25 cellular contexts compared by ENCODE assay signal in the genomic region with DNA sequence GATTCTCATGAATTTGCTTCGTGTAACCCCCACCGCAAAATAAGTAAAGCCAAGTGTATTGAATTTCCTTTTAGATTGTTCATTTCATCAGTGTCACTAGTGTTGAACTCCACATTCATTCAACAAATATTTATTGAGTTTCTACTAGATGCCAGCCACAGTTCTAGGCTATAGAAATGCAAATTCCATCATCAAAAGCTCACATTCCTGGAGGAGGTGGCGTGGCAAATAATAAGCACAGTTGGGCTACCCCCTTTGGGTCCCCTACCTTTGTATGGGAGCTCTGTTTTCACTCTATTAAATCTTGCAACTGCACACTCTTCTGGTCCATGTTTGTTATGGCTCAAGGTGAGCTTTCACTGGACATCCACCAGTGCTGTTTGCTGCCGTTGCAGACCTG. TPM values are rescaled to one million over a fixed set of nuclear protein-coding genes. Genes with fewer than 3 reads are reported as not detected.
"Had no signal": no experiment of that assay in that cellular context is flagged by ENCODE, and none has a peak within 500 bp of the region (broad histone marks: within the 10 kb centered on the region; RNA-seq: fewer than 3 reads in every experiment).

No MANE protein-coding gene starts in this region.

- H3K27me3 ChIP-seq: ascending aorta, MG63 had no signal

- H3K4me2 ChIP-seq: PC-9 had no signal

- H3K4me1 ChIP-seq: ascending aorta had no signal

- H3K36me3 Mint-ChIP-seq: activated CD4-positive, alpha-beta memory T cell treated with anti-CD3 and anti-CD28 coated beads for 36 hours; activated naive CD4-positive, alpha-beta T cell treated with anti-CD3 and anti-CD28 coated beads, Interleukin-2, amount 50 U/mL, for 72 hours; brain had no signal

- H3K27me3 Mint-ChIP-seq: activated B cell treated with CpG ODN at 0.5 μM for 24 hours; activated CD4-positive, alpha-beta memory T cell treated with anti-CD3 and anti-CD28 coated beads for 36 hours; activated CD4-positive, alpha-beta T cell treated with anti-CD3 and anti-CD28 coated beads, Interleukin-2, amount 10 ng/mL, durations not matched to agents 7 days and 5 days; brain; T-helper 17 cell had no signal

- H3K4me3 ChIP-seq: ascending aorta, MG63, PC-9 had no signal

- H3K4me3 Mint-ChIP-seq: activated B cell treated with CpG ODN at 0.5 μM for 24 hours; activated CD4-positive, alpha-beta memory T cell treated with anti-CD3 and anti-CD28 coated beads for 36 hours; activated CD4-positive, alpha-beta T cell treated with anti-CD3 and anti-CD28 coated beads, Interleukin-2, amount 10 ng/mL, durations not matched to agents 7 days and 5 days; activated naive CD8-positive, alpha-beta T cell treated with anti-CD3 and anti-CD28 coated beads, Interleukin-2, amount 50 U/mL, for 24 hours; activated T-cell treated with anti-CD3 and anti-CD28 coated beads, Interleukin-2, amount 50 U/mL, for 4 hours; brain; T-helper 17 cell had no signal

- H3K36me3 ChIP-seq: ascending aorta, MG63 had no signal

- H3K4me1 Mint-ChIP-seq: activated B cell treated with CpG ODN at 0.5 μM for 24 hours; activated CD4-positive, alpha-beta T cell treated with anti-CD3 and anti-CD28 coated beads, Interleukin-2, amount 10 ng/mL, durations not matched to agents 7 days and 5 days; activated naive CD8-positive, alpha-beta T cell treated with anti-CD3 and anti-CD28 coated beads, Interleukin-2, amount 50 U/mL, for 24 hours; brain; T-helper 17 cell had no signal

- H3K27ac ChIP-seq: ascending aorta, PC-9 had no signal

- H2AFZ ChIP-seq: PC-9 had no signal

- DNase-seq: activated B cell treated with CpG ODN at 0.5 μM for 24 hours; activated CD4-positive, alpha-beta memory T cell treated with anti-CD3 and anti-CD28 coated beads for 36 hours; activated CD4-positive, alpha-beta T cell treated with anti-CD3 and anti-CD28 coated beads for 1 hour; activated CD4-positive, alpha-beta T cell treated with anti-CD3 and anti-CD28 coated beads, Interleukin-2, amount 10 ng/mL, durations not matched to agents 7 days and 5 days; activated CD8-positive, alpha-beta memory T cell treated with anti-CD3 and anti-CD28 coated beads for 24 hours; activated effector memory CD4-positive, alpha-beta T cell treated with anti-CD3 and anti-CD28 coated beads, Interleukin-2, amount 50 U/mL, for 16 hours; activated naive CD4-positive, alpha-beta T cell treated with Interleukin-2 at 50 U/mL for 16 hours; activated naive CD8-positive, alpha-beta T cell treated with anti-CD3 and anti-CD28 coated beads, Interleukin-2, amount 50 U/mL, for 24 hours; activated T-cell treated with anti-CD3 and anti-CD28 coated beads, Interleukin-2, amount 50 U/mL, for 4 hours; amniotic stem cell; MG63; NCI-H1092 treated with DMSO at 0.1 percent for 48 hours; NCI-H1417 treated with DMSO at 0.1 percent for 48 hours; NCI-H1694; NCI-H2029; NCI-H2107; NCI-H2171 treated with DMSO at 0.1 percent for 48 hours; NCI-H526; NCI-H82; PC-9; T-helper 17 cell; T-helper 9 cell had no signal

- H3K9me3 Mint-ChIP-seq: activated B cell treated with CpG ODN at 0.5 μM for 24 hours; activated CD4-positive, alpha-beta memory T cell treated with anti-CD3 and anti-CD28 coated beads for 36 hours; activated CD4-positive, alpha-beta T cell treated with anti-CD3 and anti-CD28 coated beads, Interleukin-2, amount 10 ng/mL, durations not matched to agents 7 days and 5 days; activated T-cell treated with anti-CD3 and anti-CD28 coated beads, Interleukin-2, amount 50 U/mL, for 4 hours had no signal

- ATAC-seq: activated naive CD4-positive, alpha-beta T cell treated with anti-CD3 and anti-CD28 coated beads, Interleukin-2, amount 50 U/mL, for 72 hours; activated naive CD8-positive, alpha-beta T cell treated with anti-CD3 and anti-CD28 coated beads, Interleukin-2, amount 50 U/mL, for 24 hours; activated T-cell treated with anti-CD3 and anti-CD28 coated beads, Interleukin-2, amount 50 U/mL, for 4 hours; T-helper 17 cell had no signal

- H3K9me3 ChIP-seq: ascending aorta, MG63 had no signal

- H3K27ac Mint-ChIP-seq: activated B cell treated with CpG ODN at 0.5 μM for 24 hours; activated CD4-positive, alpha-beta memory T cell treated with anti-CD3 and anti-CD28 coated beads for 36 hours; activated CD4-positive, alpha-beta T cell treated with anti-CD3 and anti-CD28 coated beads, Interleukin-2, amount 10 ng/mL, durations not matched to agents 7 days and 5 days; activated naive CD4-positive, alpha-beta T cell treated with anti-CD3 and anti-CD28 coated beads, Interleukin-2, amount 50 U/mL, for 72 hours; activated naive CD8-positive, alpha-beta T cell treated with anti-CD3 and anti-CD28 coated beads, Interleukin-2, amount 50 U/mL, for 24 hours; brain; T-helper 17 cell had no signal

RNA-seq across cellular contexts. Expression of a gene that starts 12.7 kb away (rescaled TPM):
- total RNA-seq: activated B cell treated with CpG ODN at 0.5 μM for 24 hours; activated CD4-positive, alpha-beta T cell treated with anti-CD3 and anti-CD28 coated beads, Interleukin-2, amount 10 ng/mL, durations not matched to agents 7 days and 5 days; activated naive CD4-positive, alpha-beta T cell treated with anti-CD3 and anti-CD28 coated beads, Interleukin-2, amount 50 U/mL, for 72 hours had no signal
